19 cellular contexts compared by ENCODE assay signal in the genomic region with DNA sequence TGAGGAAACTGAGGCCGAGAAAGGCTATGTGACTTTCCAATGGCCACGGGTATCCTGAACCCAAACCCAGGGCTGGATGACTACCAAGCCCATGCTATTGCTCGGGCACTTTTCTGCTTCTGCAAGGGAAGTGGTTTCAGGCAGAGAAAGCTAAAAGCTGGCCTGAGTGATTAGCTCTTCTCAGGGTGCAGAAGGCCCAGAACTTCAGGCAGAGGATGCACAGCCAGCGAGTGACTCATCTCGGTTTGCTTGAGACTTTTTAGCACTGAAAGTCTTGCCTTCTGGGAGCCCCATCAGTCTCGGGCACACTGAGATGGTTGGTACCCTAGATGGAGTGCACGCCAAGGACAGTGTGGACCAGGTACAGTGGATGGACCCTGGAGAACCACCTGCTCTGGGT.
A peak's percentile ranks its signal among the peaks of the same experiment; 100 is the strongest.
DNase-seq lines count a peak whose midpoint lies in the region; TF ChIP-seq lines count a peak whose summit lies in the region.
"Had no signal": no experiment of that assay in that cellular context is flagged by ENCODE, and none has a peak within 500 bp of the region (broad histone marks: within the 10 kb centered on the region; RNA-seq: fewer than 3 reads in every experiment).

No MANE protein-coding gene starts in this region.

- no peak overlapping the region for H3K4me2 ChIP-seq in fibroblast of lung (ENCODE audit: extremely low read depth, insufficient read depth, low read length)
- H3K4me2 ChIP-seq: GM23338 had no signal

- DNase-seq in activated gamma-delta T cell treated with Interleukin-2 at 50 U/mL for 16 hours (peak; percentile 14), activated gamma-delta T cell (lab: John Stamatoyannopoulos, UW) (no peak), MV-4-11 (lab: John Stamatoyannopoulos, UW) (peak; percentile 64), fibroblast of lung (ENCODE audit: low read depth in 2 of 2) (peak; percentile 11 to 54), COLO668 (lab: John Stamatoyannopoulos, UW; ENCODE audit: unreplicated experiment) (no peak), SIG-M5 (lab: John Stamatoyannopoulos, UW) (no peak)
- no peak for DNase-seq in stimulated activated CD4-positive, alpha-beta T cell treated with anti-CD3 and anti-CD28 coated beads, Interleukin-2, amount 100 ng/mL, for 24 hours
- DNase-seq: ACHN; CD8-positive, alpha-beta memory T cell; DND-41; GDM1; NCI-H1092 treated with DMSO at 0.1 percent for 48 hours; NCI-H1694 treated with DMSO at 0.1 percent for 48 hours; NCI-H2107; NCI-H226; NCI-H69 had no signal

- H3K4me3 ChIP-seq in fibroblast of lung (replicated peaks in 1 of 4; ENCODE audit: control extremely low read depth in 1 of 4, insufficient read depth in 1 of 4, low read depth in 3 of 4, low read length in 4 of 4) = no peak overlapping the region
- H3K4me3 ChIP-seq: GM12878, GM23338, SK-N-MC had no signal

- H3K4me1 ChIP-seq in fibroblast of lung (ENCODE audit: control insufficient read depth, extremely low read depth, insufficient read depth, low read length) = peaks cover 3% of the 10 kb centered on the region

- H4K20me1 ChIP-seq in fibroblast of lung (ENCODE audit: control insufficient read depth, extremely low read depth, insufficient read depth, low read length) = no peaks in the 10 kb centered on the region

- no peak for TF ChIP-seq CTCF in fibroblast of lung (conservative IDR thresholded peaks at IDR 0.05 in 1 of 2, IDR thresholded peaks at IDR 0.05 in 1 of 2; ENCODE audit: low read depth in 1 of 2, low read length in 2 of 2)

- H3K36me3 ChIP-seq in fibroblast of lung (ENCODE audit: control insufficient read depth, insufficient read depth, low read length) = no peaks in the 10 kb centered on the region

- H3K9ac ChIP-seq in fibroblast of lung (ENCODE audit: insufficient read depth, low read length) = no peak overlapping the region

- H3K9me3 ChIP-seq in fibroblast of lung (ENCODE audit: control insufficient read depth, insufficient read depth, low read depth, low read length) = no peaks in the 10 kb centered on the region

- no peak overlapping the region for H2AFZ ChIP-seq in fibroblast of lung (ENCODE audit: low read length)
- H2AFZ ChIP-seq: GM23338 had no signal

- peaks cover 4% of the 10 kb centered on the region for H3K27me3 ChIP-seq in fibroblast of lung (ENCODE audit: control insufficient read depth, insufficient read depth, low read length)

- no peak overlapping the region for H3K27ac ChIP-seq in fibroblast of lung (ENCODE audit: insufficient read depth, low read length)
- H3K27ac ChIP-seq: SK-N-MC had no signal

- H3K79me2 ChIP-seq in fibroblast of lung (ENCODE audit: control insufficient read depth, insufficient read depth, low read length) = no peaks in the 10 kb centered on the region

Comparison
In these comparisons a context has a peak if more than half of its experiments do, and no peak if none do; other contexts are left out.
1. DNase-seq: peak in activated gamma-delta T cell treated with Interleukin-2 at 50 U/mL for 16 hours (single experiment), MV-4-11 (single experiment) and fibroblast of lung (2 of 2); none in activated gamma-delta T cell (single experiment), stimulated activated CD4-positive, alpha-beta T cell treated with anti-CD3 and anti-CD28 coated beads, Interleukin-2, amount 100 ng/mL, for 24 hours (0 of 2), COLO668 (single experiment) and SIG-M5 (single experiment).